ENCODE assay signal across 24 cellular contexts in genomic region chr12:63445266-63445665, GRCh38.
DNase-seq lines count a peak whose midpoint lies in the region; ATAC-seq and TF ChIP-seq lines count a peak whose summit lies in the region.
"Had no signal": no experiment of that assay in that cellular context is flagged by ENCODE, and none has a peak within 500 bp of the region (broad histone marks: within the 10 kb centered on the region; RNA-seq: fewer than 3 reads in every experiment).

No MANE protein-coding gene starts in this region.

- no peak overlapping the region for H3K4me3 ChIP-seq in BLaER1 treated with 17β-estradiol and CSF1 and Interleukin-3, amounts not matched to agents 10 nM and 100 nM
- no peak overlapping the region for H3K4me3 ChIP-seq in SJCRH30
- no peak overlapping the region for H3K4me3 ChIP-seq in MM.1S (ENCODE audit: low read length)
- no peak overlapping the region for H3K4me3 ChIP-seq in tibial nerve
- H3K4me3 ChIP-seq: GM23338 had no signal

- 56% methylated on average over 2 of the region's 2 CpGs for WGBS in tibial nerve, 2 donors

- TF ChIP-seq POLR2A in tibial nerve (IDR thresholded peaks at IDR 0.05) = no peak

- peak overlapping the region in 7 of 11 experiments; percentile 23 to 68 (median 43); a peak in 13 of 22 replicates for H3K4me2 ChIP-seq in BLaER1 treated with 17β-estradiol and CSF1 and Interleukin-3, amounts not matched to agents 10 nM and 100 nM
- H3K4me2 ChIP-seq in MM.1S (ENCODE audit: low read depth, low read length) = no peak overlapping the region
- H3K4me2 ChIP-seq: GM23338 had no signal

- no peaks in the 10 kb centered on the region for H3K9me3 ChIP-seq in BLaER1 treated with 17β-estradiol and CSF1 and Interleukin-3, amounts not matched to agents 10 nM and 100 nM (replicated peaks in 1 of 11)
- H3K9me3 ChIP-seq in SJCRH30 (replicated peaks) (no peaks in the 10 kb centered on the region), MM.1S (replicated peaks; ENCODE audit: insufficient read depth, low read length) (no peaks in the 10 kb centered on the region), tibial nerve (no peaks in the 10 kb centered on the region)
- H3K9me3 ChIP-seq: BE2C had no signal

- H4K20me1 ChIP-seq in BLaER1 treated with 17β-estradiol and CSF1 and Interleukin-3, amounts not matched to agents 10 nM and 100 nM = no peaks in the 10 kb centered on the region
- no peaks in the 10 kb centered on the region for H4K20me1 ChIP-seq in MM.1S (ENCODE audit: insufficient read depth, low read length)

- H2AFZ ChIP-seq in MM.1S (ENCODE audit: low read length) = no peak overlapping the region
- H2AFZ ChIP-seq: GM23338 had no signal

- peaks cover 0 to 21% (median 13%) of the 10 kb centered on the region in 10 experiments; a peak in 13 of 20 replicates for H3K4me1 ChIP-seq in BLaER1 treated with 17β-estradiol and CSF1 and Interleukin-3, amounts not matched to agents 10 nM and 100 nM
- H3K4me1 ChIP-seq in SJCRH30 = no peaks in the 10 kb centered on the region
- H3K4me1 ChIP-seq in MM.1S (ENCODE audit: low read length) = no peaks in the 10 kb centered on the region
- H3K4me1 ChIP-seq in tibial nerve = no peaks in the 10 kb centered on the region
- H3K4me1 ChIP-seq: BE2C had no signal

- no peak for TF ChIP-seq CTCF in 22Rv1 (IDR thresholded peaks at IDR 0.05)
- no peak for TF ChIP-seq CTCF in MM.1S (IDR thresholded peaks at IDR 0.05; ENCODE audit: low read length)
- TF ChIP-seq CTCF in tibial nerve (IDR thresholded peaks at IDR 0.05) = no peak

- H3K79me2 ChIP-seq in MM.1S (ENCODE audit: low read length) = no peaks in the 10 kb centered on the region

- no peak for ATAC-seq in HG03342 (IDR thresholded peaks at IDR 0.05; ENCODE audit: unreplicated experiment)
- ATAC-seq: GM23338, Panc1 had no signal

- H3K27me3 ChIP-seq in BLaER1 treated with 17β-estradiol and CSF1 and Interleukin-3, amounts not matched to agents 10 nM and 100 nM = no peaks in the 10 kb centered on the region
- no peaks in the 10 kb centered on the region for H3K27me3 ChIP-seq in SJCRH30
- no peaks in the 10 kb centered on the region for H3K27me3 ChIP-seq in MM.1S (replicated peaks; ENCODE audit: insufficient read depth, low read length)
- H3K27me3 ChIP-seq in tibial nerve = no peaks in the 10 kb centered on the region

- H3K36me3 ChIP-seq in BLaER1 treated with 17β-estradiol and CSF1 and Interleukin-3, amounts not matched to agents 10 nM and 100 nM = no peaks in the 10 kb centered on the region
- H3K36me3 ChIP-seq in SJCRH30 = no peaks in the 10 kb centered on the region
- H3K36me3 ChIP-seq in MM.1S (replicated peaks; ENCODE audit: insufficient read depth, low read length) = no peaks in the 10 kb centered on the region
- no peaks in the 10 kb centered on the region for H3K36me3 ChIP-seq in tibial nerve
- H3K36me3 ChIP-seq: BE2C had no signal

- no peaks in the 10 kb centered on the region; the same call in 1 of the 2 replicates for H3K9me2 ChIP-seq in MM.1S (replicated peaks; ENCODE audit: insufficient read depth, low read length)

- H3K27ac ChIP-seq in 22Rv1 (peak overlapping the region; percentile 25), SJCRH30 (peak overlapping the region; percentile 59), MM.1S (ENCODE audit: low read length) (no peak overlapping the region), tibial nerve (no peak overlapping the region)
- H3K27ac ChIP-seq in BLaER1 treated with 17β-estradiol and CSF1 and Interleukin-3, amounts not matched to agents 10 nM and 100 nM = peak overlapping the region in 1 of 11 experiments; percentile 24; a peak in 3 of 22 replicates
- H3K27ac ChIP-seq: RWPE1 had no signal

- DNase-seq in SJCRH30 (peak in 1 of 2 experiments; percentile 26), kidney glomerular epithelial cell (lab: John Stamatoyannopoulos, UW) (peak; percentile 43), MM.1S (no peak), tibial nerve (ENCODE audit: low spot score in 2 of 2) (no peak)
- DNase-seq: BE2C, H9, HFFc6, IMR-90, NCI-H1092, NCI-H1417 treated with DMSO at 0.1 percent for 48 hours, NCI-H1694 treated with DMSO at 0.1 percent for 48 hours, NCI-H2081, NCI-H2171 treated with DMSO at 0.1 percent for 48 hours, NCI-H345, NCI-H524 treated with DMSO at 0.1 percent for 48 hours, NCI-H82, SHP77, T-helper 1 cell had no signal

- H3F3A ChIP-seq in MM.1S (ENCODE audit: insufficient read depth, low read length) = no peaks in the 10 kb centered on the region

- no peak overlapping the region for H3K9ac ChIP-seq in BLaER1 treated with 17β-estradiol and CSF1 and Interleukin-3, amounts not matched to agents 10 nM and 100 nM
- no peak overlapping the region for H3K9ac ChIP-seq in MM.1S (ENCODE audit: low read length)

- no peak for TF ChIP-seq EP300 in tibial nerve (IDR thresholded peaks at IDR 0.05)

Comparison
In these comparisons a context has a peak if more than half of its experiments do, and no peak if none do; other contexts are left out.
1. H3K27ac ChIP-seq: peak in 22Rv1 (single experiment) and SJCRH30 (single experiment); none in MM.1S (single experiment) and tibial nerve (0 of 4).